Comparison of ENCODE assay signal across 13 cellular contexts in the genomic region with DNA sequence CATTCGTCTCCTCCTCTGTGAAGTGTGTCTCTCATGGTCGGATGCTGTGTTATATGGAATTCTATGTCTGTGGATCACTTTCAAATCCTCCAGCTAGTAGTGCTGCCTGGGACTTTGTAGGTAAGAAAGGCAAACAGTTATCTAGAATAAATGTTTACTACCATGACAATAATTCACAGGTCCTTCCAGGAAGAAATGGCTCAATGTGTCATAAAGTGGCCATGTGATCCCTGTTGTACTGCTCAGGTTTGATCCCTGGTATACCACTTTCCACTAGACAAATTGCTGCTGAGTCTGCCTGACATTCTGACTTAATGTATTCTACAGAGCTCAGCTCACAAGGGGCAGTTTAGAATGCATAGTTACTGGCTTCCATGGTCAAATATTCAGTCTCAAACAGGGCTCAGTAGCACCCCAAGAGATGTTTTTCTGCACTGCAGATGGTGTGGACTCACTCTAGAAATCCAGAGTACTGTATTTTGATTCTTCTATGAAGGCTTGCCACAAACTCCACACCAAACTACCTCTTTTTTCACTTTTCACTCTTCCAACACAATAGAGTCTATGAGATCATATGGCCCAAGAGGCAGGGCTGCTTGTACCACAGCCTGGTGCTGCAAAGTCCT. TPM values are rescaled to one million over a fixed set of nuclear protein-coding genes. Genes with fewer than 3 reads are reported as not detected.
DNase-seq lines count a peak whose midpoint lies in the region; ATAC-seq and TF ChIP-seq lines count a peak whose summit lies in the region.
"Had no signal": no experiment of that assay in that cellular context is flagged by ENCODE, and none has a peak within 500 bp of the region (broad histone marks: within the 10 kb centered on the region; RNA-seq: fewer than 3 reads in every experiment).

No MANE protein-coding gene starts in this region.

- H3K9me3 ChIP-seq in DOHH2 (ENCODE audit: control insufficient read depth, insufficient read depth, low read length) (no peaks in the 10 kb centered on the region), hepatocyte (ENCODE audit: low read depth) (no peaks in the 10 kb centered on the region), vagina (no peaks in the 10 kb centered on the region)

- no peak for TF ChIP-seq POLR2A in vagina (IDR thresholded peaks at IDR 0.05)

- H3F3A ChIP-seq in DOHH2 (ENCODE audit: control insufficient read depth, insufficient read depth) = no peaks in the 10 kb centered on the region

- peak; percentile 33 for TF ChIP-seq CTCF in DOHH2 (IDR thresholded peaks at IDR 0.05; ENCODE audit: low read depth, low read length, poor library complexity, severe bottlenecking)
- TF ChIP-seq CTCF in hepatocyte (IDR thresholded peaks at IDR 0.05; ENCODE audit: poor library complexity) = no peak
- TF ChIP-seq CTCF in vagina (IDR thresholded peaks at IDR 0.05) = no peak

- peaks cover 11% of the 10 kb centered on the region for H3K4me1 ChIP-seq in DOHH2 (ENCODE audit: control insufficient read depth, low read length)
- peaks cover 8% of the 10 kb centered on the region for H3K4me1 ChIP-seq in hepatocyte (ENCODE audit: insufficient read depth)
- H3K4me1 ChIP-seq in vagina = peaks cover 22% of the 10 kb centered on the region

- no peak overlapping the region for H2AFZ ChIP-seq in hepatocyte

- H3K4me3 ChIP-seq in DOHH2 (ENCODE audit: low read length) = no peak overlapping the region
- H3K4me3 ChIP-seq in hepatocyte = no peak overlapping the region
- no peak overlapping the region for H3K4me3 ChIP-seq in vagina

- H3K4me2 ChIP-seq in DOHH2 (ENCODE audit: low read length) (no peak overlapping the region), hepatocyte (no peak overlapping the region)

- intact Hi-C loops in vagina (cut with DNase I) = no loop called here

- H3K27me3 ChIP-seq in DOHH2 (ENCODE audit: control insufficient read depth, low read length) = peaks cover 3% of the 10 kb centered on the region; the same call in 1 of the 2 replicates
- H3K27me3 ChIP-seq in hepatocyte = no peaks in the 10 kb centered on the region
- no peaks in the 10 kb centered on the region for H3K27me3 ChIP-seq in vagina

- ATAC-seq in GM19468 (IDR thresholded peaks at IDR 0.05; ENCODE audit: extremely low read depth, unreplicated experiment) (peak; percentile 59), HG03442 (IDR thresholded peaks at IDR 0.05; ENCODE audit: unreplicated experiment) (peak; percentile 79), HG02623 (IDR thresholded peaks at IDR 0.05; ENCODE audit: unreplicated experiment) (no peak), HG03196 (IDR thresholded peaks at IDR 0.05; ENCODE audit: unreplicated experiment) (no peak)

- WGBS in hepatocyte (ENCODE audit: low lambda C conversion rate, missing lambda C conversion rate) = 94% methylated on average over 2 of the region's 2 CpGs

- H3K36me3 ChIP-seq in DOHH2 (ENCODE audit: control insufficient read depth, low read length) (no peaks in the 10 kb centered on the region), hepatocyte (replicated peaks; ENCODE audit: insufficient read depth, low read depth) (no peaks in the 10 kb centered on the region), vagina (no peaks in the 10 kb centered on the region)

- H3K27ac ChIP-seq in DOHH2 (ENCODE audit: low read depth, low read length) (no peak overlapping the region), hepatocyte (no peak overlapping the region), vagina (no peak overlapping the region)

- no peaks in the 10 kb centered on the region for H3K9me2 ChIP-seq in DOHH2 (replicated peaks; ENCODE audit: control insufficient read depth, low read length)
- no peaks in the 10 kb centered on the region for H3K9me2 ChIP-seq in hepatocyte (replicated peaks; ENCODE audit: insufficient read depth)

- H4K20me1 ChIP-seq in DOHH2 (ENCODE audit: control insufficient read depth, insufficient read depth, low read depth, low read length) (no peaks in the 10 kb centered on the region), hepatocyte (ENCODE audit: insufficient read depth, poor library complexity, severe bottlenecking) (no peaks in the 10 kb centered on the region)

- DNase-seq in hepatocyte (ENCODE audit: low spot score) = peak; percentile 41
- no peak for DNase-seq in vagina (ENCODE audit: extremely low spot score in 2 of 2)
- no peak for DNase-seq in NCI-H2196 (lab: John Stamatoyannopoulos, UW; ENCODE audit: unreplicated experiment)
- DNase-seq: activated T-cell treated with anti-CD3 and anti-CD28 coated beads, Interleukin-2, amount 50 U/mL, for 48 hours; HCEC 1CT; kidney; stimulated activated naive CD4-positive, alpha-beta T cell treated with Interleukin-2 at 50 U/mL for 16 hours had no signal

- H3K79me2 ChIP-seq in DOHH2 (ENCODE audit: control insufficient read depth, low read length) = no peaks in the 10 kb centered on the region
- no peaks in the 10 kb centered on the region for H3K79me2 ChIP-seq in hepatocyte

RNA-seq across cellular contexts. Expression of a gene that starts 21.8 kb away (rescaled TPM):
- total RNA-seq in hepatocyte (0.08 TPM in 1 of 2 replicates, not detected in the other), vagina (not detected)
- polyA plus RNA-seq in hepatocyte = 0.43 and 0.83 TPM in 2 replicates
- total RNA-seq: bronchial epithelial cell had no signal

RNA-seq across cellular contexts. Expression of a gene that starts 35.7 kb away (rescaled TPM):
- total RNA-seq in hepatocyte (3.6 and 9.3 TPM in 2 replicates), vagina (6.6 TPM)
- 1.4 and 2.7 TPM in 2 replicates for polyA plus RNA-seq in hepatocyte

Comparison
In these comparisons a context has a peak if more than half of its experiments do, and no peak if none do; other contexts are left out.
1. ATAC-seq: peak in GM19468 (single experiment) and HG03442 (single experiment); none in HG02623 (single experiment) and HG03196 (single experiment).